Comparison of ENCODE assay signal across 8 cellular contexts in the genomic region with DNA sequence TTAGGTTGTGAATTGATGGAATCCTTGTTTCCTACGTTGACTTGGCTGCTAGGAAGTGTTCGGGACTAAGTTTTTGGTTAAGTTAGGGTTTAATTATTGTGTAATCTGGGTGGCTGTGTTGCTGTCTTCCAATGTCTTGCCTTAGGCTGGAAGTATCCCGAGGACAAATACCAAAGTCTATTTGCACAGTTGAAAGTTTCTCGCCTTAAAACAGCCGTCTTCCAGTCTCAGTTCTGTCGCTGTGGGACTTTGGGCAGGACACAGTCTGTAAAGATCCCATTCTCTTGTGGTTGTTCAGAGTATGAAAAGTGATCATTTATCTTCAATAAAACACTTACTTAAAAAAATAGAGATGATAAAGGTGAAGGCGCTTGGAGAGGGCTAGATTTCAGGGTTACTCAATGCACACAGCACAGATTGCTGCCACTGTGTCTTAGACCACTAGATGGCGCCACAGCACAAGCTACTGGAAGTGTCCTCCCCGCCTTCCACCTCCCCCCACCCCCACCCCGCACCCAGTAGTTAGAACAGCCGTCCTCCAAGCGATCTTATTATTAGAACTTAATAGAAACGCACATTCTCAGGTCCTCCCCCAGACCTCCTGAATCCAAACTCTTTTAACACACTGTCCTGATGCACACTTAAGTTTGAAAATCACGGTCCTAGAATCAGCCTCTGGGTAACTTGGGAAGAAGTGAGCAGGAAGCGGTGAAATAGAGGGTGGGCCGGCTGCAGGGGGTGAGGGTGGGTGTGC. TPM values are rescaled to one million over a fixed set of nuclear protein-coding genes. Genes with fewer than 3 reads are reported as not detected.
DNase-seq lines count a peak whose midpoint lies in the region; ATAC-seq and TF ChIP-seq lines count a peak whose summit lies in the region.

No MANE protein-coding gene starts in this region.

- H3F3A ChIP-seq in SU-DHL-6 (ENCODE audit: insufficient read depth): no peaks in the 10 kb centered on the region

- no peak overlapping the region for H3K4me3 ChIP-seq in SU-DHL-6 (ENCODE audit: insufficient read depth, low read length, poor library complexity, severe bottlenecking)

- H3K27ac ChIP-seq in SU-DHL-6 (ENCODE audit: low read depth, low read length): no peak overlapping the region

- H3K36me3 ChIP-seq in SU-DHL-6 (ENCODE audit: low read length): no peaks in the 10 kb centered on the region

- H3K9ac ChIP-seq in SU-DHL-6 (ENCODE audit: low read length): no peak overlapping the region

- H3K79me2 ChIP-seq in SU-DHL-6 (ENCODE audit: insufficient read depth, low read length): no peaks in the 10 kb centered on the region

- H2AFZ ChIP-seq in SU-DHL-6 (ENCODE audit: low read depth, low read length, severe bottlenecking): no peak overlapping the region

- no peaks in the 10 kb centered on the region for H3K27me3 ChIP-seq in SU-DHL-6 (ENCODE audit: low read length)

- DNase-seq in SHP77 (lab: John Stamatoyannopoulos, UW) (peak; percentile 51 to 66), SHP77 treated with DMSO at 0.1 percent for 48 hours (lab: John Stamatoyannopoulos, UW) (no peak), NCI-H1105 treated with DMSO at 0.1 percent for 48 hours (lab: John Stamatoyannopoulos, UW) (peak; percentile 61), left cardiac atrium (peak; percentile 86), retina (peak; percentile 73)
- peak; percentile 62 for DNase-seq in activated naive CD8-positive, alpha-beta T cell treated with anti-CD3 and anti-CD28 coated beads, Interleukin-2, amount 50 U/mL, for 16 hours (ENCODE audit: low read depth, low spot score)

- ATAC-seq in left cardiac atrium (peak; percentile 94), GM19035 (IDR thresholded peaks at IDR 0.05; ENCODE audit: unreplicated experiment) (no peak)

- H3K9me3 ChIP-seq in SU-DHL-6 (ENCODE audit: insufficient read depth, low read length): no peaks in the 10 kb centered on the region

- H4K20me1 ChIP-seq in SU-DHL-6 (ENCODE audit: low read depth, low read length): no peaks in the 10 kb centered on the region

- intact Hi-C loops in left cardiac atrium (cut with DNase I): loop anchor here (5.0 to 10.0 kb wide), 2 partner anchors 544 to 616 kb away; a partner anchor contains a TSS

- H3K4me2 ChIP-seq in SU-DHL-6 (ENCODE audit: low read depth, low read length, poor library complexity, severe bottlenecking): peak overlapping the region; percentile 48

- H3K9me2 ChIP-seq in SU-DHL-6 (replicated peaks; ENCODE audit: insufficient read depth, low read length): no peaks in the 10 kb centered on the region

- peak; percentile 69 for TF ChIP-seq CTCF in SU-DHL-6 (IDR thresholded peaks at IDR 0.05; ENCODE audit: insufficient read depth, low read length, poor library complexity, severe bottlenecking)

RNA-seq across cellular contexts. Expression of a gene that starts 45.8 kb away (rescaled TPM):
- 100 to 1,000 TPM in 1 of 2 donors, 10 to 100 TPM in 1; 86.3 to 131 TPM for total RNA-seq in left cardiac atrium
